18 cellular contexts compared by ENCODE assay signal in the genomic region with DNA sequence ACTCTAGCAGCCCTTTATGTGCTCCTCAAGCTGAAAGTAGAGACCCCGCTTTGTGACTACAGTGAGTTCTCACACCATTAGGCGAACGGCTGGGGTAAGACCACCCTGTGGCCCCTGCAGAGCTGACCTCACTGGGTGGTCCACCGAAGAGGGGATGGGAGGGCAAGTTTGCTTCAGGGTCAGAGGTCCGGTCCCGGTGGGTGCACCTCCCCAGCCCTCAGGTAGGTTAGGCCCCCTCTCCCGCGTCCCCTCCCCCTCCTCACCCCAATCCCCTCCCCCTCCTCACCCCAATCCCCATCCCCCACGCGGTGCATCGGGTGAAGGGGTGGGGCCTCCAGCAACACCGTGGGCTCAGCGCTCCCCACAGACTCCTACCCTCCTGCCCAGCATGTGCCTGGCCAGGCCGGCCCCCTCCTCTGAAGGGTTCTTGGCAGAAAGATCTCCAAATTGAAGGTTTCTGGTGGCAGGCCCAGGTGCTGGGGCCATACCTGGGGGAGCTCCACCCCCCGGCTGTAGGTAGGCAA. TPM values are rescaled to one million over a fixed set of nuclear protein-coding genes. Genes with fewer than 3 reads are reported as not detected.
"Had no signal": no experiment of that assay in that cellular context is flagged by ENCODE, and none has a peak within 500 bp of the region (broad histone marks: within the 10 kb centered on the region; RNA-seq: fewer than 3 reads in every experiment).

No MANE protein-coding gene starts in this region.

- H3K27me3 ChIP-seq: neutrophil, pancreas, upper lobe of left lung had no signal

- H3K9me3 ChIP-seq: lower lobe of right lung, neutrophil, pancreas, thoracic aorta, tibial nerve, upper lobe of left lung had no signal

- H3K4me3 ChIP-seq: dorsolateral prefrontal cortex, lower lobe of right lung, pancreas, smooth muscle cell, thoracic aorta, tibial nerve, upper lobe of left lung had no signal

- DNase-seq: dorsolateral prefrontal cortex; effector CD4-positive, alpha-beta T cell; head of caudate nucleus; left ventricle myocardium superior; lower lobe of right lung; natural killer cell; stimulated activated CD4-positive, alpha-beta T cell treated with anti-CD3 and anti-CD28 coated beads, Interleukin-12 subunit alpha, Interleukin-12 subunit beta, amount 100 ng/mL, for 4 hours; stimulated activated CD4-positive, alpha-beta T cell treated with anti-CD3 and anti-CD28 coated beads, Interleukin-1b, Interleukin-23, amount 100 ng/mL, for 48 hours; stimulated activated CD4-positive, alpha-beta T cell treated with anti-CD3 and anti-CD28 coated beads, Interleukin-4, amount 100 ng/mL, for 1 hour; stimulated activated naive CD4-positive, alpha-beta T cell treated with Interleukin-2 at 50 U/mL for 16 hours; upper lobe of left lung had no signal

- H3K4me2 ChIP-seq: smooth muscle cell had no signal

- H3K27ac ChIP-seq: dorsolateral prefrontal cortex, lower lobe of right lung, neutrophil, pancreas, thoracic aorta, tibial nerve, upper lobe of left lung had no signal

RNA-seq across cellular contexts. Expression of a gene that starts 15.1 kb away (rescaled TPM):
- polyA plus RNA-seq: neural cell had no signal

RNA-seq across cellular contexts. Expression of a gene that starts 15.8 kb away (rescaled TPM):
- polyA plus RNA-seq: keratinocyte, neural cell, smooth muscle cell had no signal
